Comparison of ENCODE assay signal across 10 cellular contexts in genomic region chr13:67023088-67023893, GRCh38.
DNase-seq lines count a peak whose midpoint lies in the region; FAIRE-seq and TF ChIP-seq lines count a peak whose summit lies in the region.
"Had no signal": no experiment of that assay in that cellular context is flagged by ENCODE, and none has a peak within 500 bp of the region (broad histone marks: within the 10 kb centered on the region; RNA-seq: fewer than 3 reads in every experiment).

No MANE protein-coding gene starts in this region.

- H3K23me2 ChIP-seq in H1 (ENCODE audit: low read depth, low read length), result no peaks in the 10 kb centered on the region

- POLR2A ChIA-PET in H1 (lab: Charles Lee; ENCODE audit: partially characterized antibody), result no interaction called here

- no peak for TF ChIP-seq CTCF in H1 (IDR thresholded peaks at IDR 0.05; ENCODE audit: control extremely low read depth in 1 of 3, insufficient read depth in 1 of 3, low read depth in 1 of 3, low read length in 3 of 3)

- peak overlapping the region in 1 of 4 experiments; percentile 9; a peak in 1 of 8 replicates for H3K4me3 ChIP-seq in H1 (ENCODE audit: extremely low read depth in 1 of 4, insufficient read depth in 2 of 4, low read depth in 3 of 4, low read length in 4 of 4)
- H3K4me3 ChIP-seq: left ventricle myocardium inferior had no signal

- H3K4ac ChIP-seq in H1 (replicated peaks; ENCODE audit: insufficient read length, low read depth, low read length), result no peak overlapping the region

- 69% methylated on average over 4 of the region's 4 CpGs; no CpG with 5 or more reads in 1 of the 2 experiments for WGBS in H1 (ENCODE audit: extremely low coverage in 1 of 2, insufficient coverage in 1 of 2, insufficient read length in 1 of 2, insufficient replicate concordance in 2 of 2, low coverage in 1 of 2, low lambda C conversion rate in 2 of 2, missing lambda C conversion rate in 1 of 2), 2 experiments

- no peak for FAIRE-seq in H1 (lab: Jason Lieb, UNC)
- no peak for FAIRE-seq in HTR-8/SVneo (lab: Jason Lieb, UNC)

- H4K91ac ChIP-seq in H1 (replicated peaks; ENCODE audit: insufficient read length, low read length), result no peak overlapping the region

- no peak overlapping the region for H2BK120ac ChIP-seq in H1 (replicated peaks; ENCODE audit: low read depth, low read length)

- H3K4me1 ChIP-seq in H1 (replicated peaks in 1 of 4; ENCODE audit: control insufficient read depth in 3 of 4, insufficient read depth in 4 of 4, low read length in 3 of 4), result peaks cover 0 to 3% (median 0%) of the 10 kb centered on the region in 4 experiments; a peak in 1 of 7 replicates
- H3K4me1 ChIP-seq: left ventricle myocardium inferior had no signal

- peak; percentile 84 for DNase-seq in H4 (ENCODE audit: low spot score)
- peak; percentile 34 for DNase-seq in NCI-H2227 (lab: John Stamatoyannopoulos, UW; ENCODE audit: unreplicated experiment)
- DNase-seq in H1 (ENCODE audit: low read depth in 1 of 2, low spot score in 2 of 2), result no peak
- peak; percentile 99 for DNase-seq in renal cortical epithelial cell (ENCODE audit: low read depth)
- no peak for DNase-seq in NCI-H1694 (lab: John Stamatoyannopoulos, UW)
- DNase-seq in HTR-8/SVneo (ENCODE audit: insufficient read length, low spot score), result no peak
- no peak for DNase-seq in HuH-7 (ENCODE audit: low spot score)
- no peak for DNase-seq in stimulated activated CD4-positive, alpha-beta T cell treated with anti-CD3 and anti-CD28 coated beads, Interleukin-2, amount 100 ng/mL, for 48 hours
- DNase-seq: left ventricle myocardium inferior, T-helper 2 cell had no signal

- H2BK15ac ChIP-seq in H1 (ENCODE audit: low read length), result no peak overlapping the region

- CTCF ChIA-PET in H1 (lab: Charles Lee; ENCODE audit: partially characterized antibody), result no interaction called here

- H3K27ac ChIP-seq in H1 (ENCODE audit: low read depth, low read length), result no peak overlapping the region
- H3K27ac ChIP-seq: left ventricle myocardium inferior had no signal

- H3K14ac ChIP-seq in H1 (ENCODE audit: insufficient read length), result no peak overlapping the region

- no peak for TF ChIP-seq POLR2A in H1 (IDR thresholded peaks at IDR 0.05; ENCODE audit: control extremely low read depth in 1 of 2, low read depth in 2 of 2, low read length in 2 of 2)

- H3K9ac ChIP-seq in H1 (replicated peaks in 1 of 4; ENCODE audit: extremely low read depth in 1 of 4, low read depth in 3 of 4, low read length in 3 of 4), result no peak overlapping the region

- TF ChIP-seq RAD21 in H1 (IDR thresholded peaks at IDR 0.05 in 1 of 2, conservative IDR thresholded peaks at IDR 0.05 in 1 of 2; ENCODE audit: low read depth in 2 of 2, low read length in 2 of 2), result no peak

- no peak overlapping the region for H2BK5ac ChIP-seq in H1 (ENCODE audit: low read depth, low read length)

- no peak overlapping the region for H4K8ac ChIP-seq in H1 (ENCODE audit: extremely low read depth, insufficient read depth, low read length)

- no peaks in the 10 kb centered on the region for H3K79me1 ChIP-seq in H1 (ENCODE audit: low read depth, low read length)

- 0 out of 4 replicates have a peak, but pooled peaks cover 0 to 2% of the 10 kb centered on the region in 2 experiments for H3K9me3 ChIP-seq in H1 (ENCODE audit: insufficient read depth in 2 of 2, low read depth in 1 of 2, low read length in 1 of 2)
- H3K9me3 ChIP-seq: left ventricle myocardium inferior had no signal

- H2AFZ ChIP-seq in H1 (ENCODE audit: low read length), result no peak overlapping the region

- no peaks in the 10 kb centered on the region for H3K79me2 ChIP-seq in H1 (ENCODE audit: control insufficient read depth in 1 of 2, insufficient read depth in 2 of 2, low read length in 2 of 2)

- no peak overlapping the region for H3K56ac ChIP-seq in H1 (replicated peaks; ENCODE audit: insufficient read length, low read depth, low read length)

- H2BK20ac ChIP-seq in H1 (ENCODE audit: low read length), result no peak overlapping the region

- H2AK5ac ChIP-seq in H1 (ENCODE audit: low read depth, low read length), result no peak overlapping the region

- no peak for TF ChIP-seq EP300 in H1 (IDR thresholded peaks at IDR 0.05; ENCODE audit: borderline replicate concordance in 1 of 2, low read depth in 2 of 2, low read length in 2 of 2)

- no peaks in the 10 kb centered on the region for H3K36me3 ChIP-seq in H1 (ENCODE audit: control insufficient read depth in 2 of 4, insufficient read depth in 4 of 4, low read length in 3 of 4)
- H3K36me3 ChIP-seq: left ventricle myocardium inferior had no signal

- 0 out of 4 replicates have a peak overlapping the region, but pooled peaks of 1 of the 2 experiments have one; percentile 25 for H3K4me2 ChIP-seq in H1 (ENCODE audit: insufficient read depth in 1 of 2, low read depth in 2 of 2, low read length in 2 of 2)

- H3K23ac ChIP-seq in H1 (ENCODE audit: insufficient read length), result no peak overlapping the region

- H2BK12ac ChIP-seq in H1 (ENCODE audit: low read depth, low read length), result no peak overlapping the region

- no peak overlapping the region for H3K18ac ChIP-seq in H1 (ENCODE audit: extremely low read depth, low read length)

- H3K27me3 ChIP-seq in H1 (replicated peaks in 1 of 4; ENCODE audit: control insufficient read depth in 3 of 4, extremely low read depth in 1 of 4, insufficient read depth in 3 of 4, low read length in 3 of 4), result no peaks in the 10 kb centered on the region

- peak overlapping the region; percentile 52 for H4K5ac ChIP-seq in H1 (ENCODE audit: insufficient read length, low read depth, low read length)

- H4K20me1 ChIP-seq in H1 (replicated peaks in 1 of 2; ENCODE audit: control insufficient read depth in 1 of 2, insufficient read depth in 2 of 2, low read length in 2 of 2), result no peaks in the 10 kb centered on the region

TF ChIP-seq in H1, 55 proteins besides CTCF, POLR2A, EP300 and RAD21 (continues in another document):
- TF ChIP-seq SRF (IDR thresholded peaks at IDR 0.05; ENCODE audit: low read depth, low read length) (no peak), GTF2F1 (IDR thresholded peaks at IDR 0.05; ENCODE audit: borderline replicate concordance, low read depth, low read length) (no peak), E2F6 (IDR thresholded peaks at IDR 0.05) (no peak), ATF2 (IDR thresholded peaks at IDR 0.05; ENCODE audit: low read length) (no peak), BRCA1 (IDR thresholded peaks at IDR 0.05; ENCODE audit: low read depth, low read length) (no peak)

Comparison
In these comparisons a context has a peak if more than half of its experiments do, and no peak if none do; other contexts are left out.
1. DNase-seq: peak in H4 (single experiment), NCI-H2227 (single experiment) and renal cortical epithelial cell (single experiment); none in H1 (0 of 2), NCI-H1694 (single experiment), HTR-8/SVneo (single experiment), HuH-7 (single experiment) and stimulated activated CD4-positive, alpha-beta T cell treated with anti-CD3 and anti-CD28 coated beads, Interleukin-2, amount 100 ng/mL, for 48 hours (0 of 2).